2 cellular contexts compared by ENCODE assay signal in genomic region chr3:58527440-58527839, GRCh38.
TF ChIP-seq lines count a peak whose summit lies in the region.
"Not testable (repeated sequence)": the region's sequence is repeated elsewhere in the genome, so short reads cannot be mapped to it uniquely, and the experiment has no call there.

No MANE protein-coding gene starts in this region.

TF ChIP-seq in HEK293, 187 proteins besides CTCF, POLR2A, EP300 and RAD21:
- TF ChIP-seq ZNF266 (tag by site-specific recombination; IDR thresholded peaks at IDR 0.05; ENCODE audit: low read depth) = 0 out of 2 replicates have a peak, but pooled peaks have one; percentile 39

TF ChIP-seq in HepG2, 621 proteins besides CTCF, POLR2A, EP300 and RAD21:
- TF ChIP-seq, protein P1, sequence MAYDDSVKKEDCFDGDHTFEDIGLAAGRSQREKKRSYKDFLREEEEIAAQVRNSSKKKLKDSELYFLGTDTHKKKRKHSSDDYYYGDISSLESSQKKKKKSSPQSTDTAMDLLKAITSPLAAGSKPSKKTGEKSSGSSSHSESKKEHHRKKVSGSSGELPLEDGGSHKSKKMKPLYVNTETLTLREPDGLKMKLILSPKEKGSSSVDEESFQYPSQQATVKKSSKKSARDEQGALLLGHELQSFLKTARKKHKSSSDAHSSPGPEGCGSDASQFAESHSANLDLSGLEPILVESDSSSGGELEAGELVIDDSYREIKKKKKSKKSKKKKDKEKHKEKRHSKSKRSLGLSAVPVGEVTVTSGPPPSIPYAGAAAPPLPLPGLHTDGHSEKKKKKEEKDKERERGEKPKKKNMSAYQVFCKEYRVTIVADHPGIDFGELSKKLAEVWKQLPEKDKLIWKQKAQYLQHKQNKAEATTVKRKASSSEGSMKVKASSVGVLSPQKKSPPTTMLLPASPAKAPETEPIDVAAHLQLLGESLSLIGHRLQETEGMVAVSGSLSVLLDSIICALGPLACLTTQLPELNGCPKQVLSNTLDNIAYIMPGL (CRISPR knock-in tag; IDR thresholded peaks at IDR 0.05; ENCODE audit: borderline replicate concordance in 1 of 2, low read depth in 1 of 2) = 0 out of 4 replicates have a peak, but pooled peaks of 1 of the 2 experiments have one; percentile 15
- TF ChIP-seq RXRA (CRISPR knock-in tag; IDR thresholded peaks at IDR 0.05) = peak; percentile 41; the same call in 1 of the 2 replicates
- not testable (repeated sequence) for TF ChIP-seq FOXP1, SOX6 (IDR thresholded peaks at IDR 0.05)
- 0 out of 2 replicates have a peak, but pooled peaks have one; percentile 24 for TF ChIP-seq FOXP1 (CRISPR knock-in tag; IDR thresholded peaks at IDR 0.05)
- TF ChIP-seq GATAD2A (CRISPR knock-in tag; IDR thresholded peaks at IDR 0.05) = peak; percentile 10; the same call in 1 of the 2 replicates
- peak; percentile 99 for TF ChIP-seq ZNF564 (CRISPR knock-in tag; IDR thresholded peaks at IDR 0.05)
- TF ChIP-seq ZNF460 (CRISPR knock-in tag; IDR thresholded peaks at IDR 0.05; ENCODE audit: borderline replicate concordance) = 0 out of 2 replicates have a peak, but pooled peaks have one; percentile 39
- peak; percentile 42; the same call in 1 of the 2 replicates for TF ChIP-seq RXRB (CRISPR knock-in tag; IDR thresholded peaks at IDR 0.05; ENCODE audit: borderline replicate concordance)
- TF ChIP-seq RARA (CRISPR knock-in tag; IDR thresholded peaks at IDR 0.05) = peak; percentile 51; the same call in 1 of the 2 replicates
- peak; percentile 47; the same call in 1 of the 2 replicates for TF ChIP-seq HNF4A (CRISPR knock-in tag; IDR thresholded peaks at IDR 0.05)
- TF ChIP-seq ARID5B (CRISPR knock-in tag; IDR thresholded peaks at IDR 0.05) = peak; percentile 42
- peak; percentile 12; the same call in 1 of the 2 replicates for TF ChIP-seq SOX6 (CRISPR knock-in tag; IDR thresholded peaks at IDR 0.05)
- peak; percentile 24; the same call in 1 of the 2 replicates for TF ChIP-seq FOSL2 (CRISPR knock-in tag; IDR thresholded peaks at IDR 0.05)
- 0 out of 2 replicates have a peak, but pooled peaks have one; percentile 7 for TF ChIP-seq ZFY (CRISPR knock-in tag; IDR thresholded peaks at IDR 0.05)
- TF ChIP-seq MEF2D (CRISPR knock-in tag; IDR thresholded peaks at IDR 0.05) = 0 out of 2 replicates have a peak, but pooled peaks have one; percentile 38
